In the genomic region with DNA sequence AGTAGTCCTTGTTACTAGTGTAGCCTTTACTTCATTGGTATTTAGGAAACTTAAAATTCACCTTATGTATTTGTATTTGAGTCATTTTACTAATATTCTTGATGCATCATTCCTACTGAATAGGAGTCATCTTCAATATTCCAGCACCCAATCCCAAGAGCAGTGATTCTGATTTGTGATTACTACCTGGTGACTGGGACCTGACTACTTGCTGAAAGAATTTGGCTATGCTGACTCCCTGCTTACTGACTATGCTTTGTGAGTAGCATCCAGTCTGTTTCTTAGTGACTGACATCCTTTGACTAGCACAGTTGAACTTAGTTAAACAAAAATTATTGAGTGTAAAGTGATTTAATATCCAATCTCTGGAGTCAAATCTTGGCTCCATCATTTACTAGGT, we compare ENCODE assay signal across 28 cellular contexts.
DNase-seq lines count a peak whose midpoint lies in the region; ATAC-seq, FAIRE-seq and TF ChIP-seq lines count a peak whose summit lies in the region.
"Had no signal": no experiment of that assay in that cellular context is flagged by ENCODE, and none has a peak within 500 bp of the region (broad histone marks: within the 10 kb centered on the region; RNA-seq: fewer than 3 reads in every experiment).

No MANE protein-coding gene starts in this region.

- in situ Hi-C loops in IMR-90 (cut with MboI; ENCODE audit: low sequenced_read_pairs) (no loop called here), astrocyte of the spinal cord (cut with HindIII; ENCODE audit: low sequenced_read_pairs) (no loop called here)

- no peak overlapping the region for H2BK20ac ChIP-seq in IMR-90 (ENCODE audit: low read depth, low read length)

- no peak overlapping the region for H4K5ac ChIP-seq in IMR-90 (ENCODE audit: low read depth, low read length)

- H3K4me2 ChIP-seq in IMR-90 (ENCODE audit: low read depth, low read length) (no peak overlapping the region), keratinocyte (ENCODE audit: control insufficient read depth, extremely low read depth, insufficient read depth, low read depth, low read length) (no peak overlapping the region)

- H4K20me1 ChIP-seq in IMR-90 (ENCODE audit: insufficient read depth, low read length) (no peaks in the 10 kb centered on the region), keratinocyte (ENCODE audit: control insufficient read depth, extremely low read depth, insufficient read depth, low read length) (no peaks in the 10 kb centered on the region)

- H3K36me3 ChIP-seq in IMR-90 (ENCODE audit: control insufficient read depth, insufficient read depth, low read length) (no peaks in the 10 kb centered on the region), keratinocyte (ENCODE audit: control insufficient read depth in 2 of 2, extremely low read depth in 1 of 2, insufficient read depth in 2 of 2, low read length in 2 of 2) (no peaks in the 10 kb centered on the region)
- H3K36me3 ChIP-seq: adrenal gland, BE2C, HAP-1, neutrophil, tibial artery had no signal

- dilution Hi-C loops in IMR-90 (cut with HindIII; ENCODE audit: low sequenced_read_pairs, unreplicated experiment), result no loop called here
- dilution Hi-C loops in keratinocyte (cut with MboI; ENCODE audit: extremely low pct_ligation_motif_present, low sequenced_read_pairs), result no loop called here

- H3K27me3 ChIP-seq in IMR-90 (ENCODE audit: control insufficient read depth, insufficient read depth, low read length) (no peaks in the 10 kb centered on the region), keratinocyte (ENCODE audit: control insufficient read depth, extremely low read depth, insufficient read depth, low read length) (no peaks in the 10 kb centered on the region)
- H3K27me3 ChIP-seq: adrenal gland, BE2C, neutrophil, tibial artery had no signal

- CTCF ChIA-PET in IMR-90 (lab: Yijun Ruan, JAX), result interaction anchor here (0.6 kb wide), 1 partner anchor 30 kb away, joined by 3 read pairs; no protein-coding TSS in a partner anchor

- BruUV-seq in IMR-90 (replicated peaks; lab: Mats Ljungman, UMichigan), result no TSS peak

- no peaks in the 10 kb centered on the region for H3K9me3 ChIP-seq in IMR-90 (ENCODE audit: control insufficient read depth, insufficient read depth, low read length)
- H3K9me3 ChIP-seq in keratinocyte (ENCODE audit: control insufficient read depth, low read depth, low read length), result no peaks in the 10 kb centered on the region
- H3K9me3 ChIP-seq: adrenal gland, BE2C, HAP-1, neutrophil, tibial artery had no signal

- TF ChIP-seq CTCF in IMR-90 (conservative IDR thresholded peaks at IDR 0.05; ENCODE audit: low read depth, low read length) (no peak), astrocyte of the spinal cord (IDR thresholded peaks at IDR 0.05; ENCODE audit: low read depth, low read length) (no peak), keratinocyte (optimal IDR thresholded peaks at IDR 0.05 in 1 of 3, IDR thresholded peaks at IDR 0.05 in 1 of 3, conservative IDR thresholded peaks at IDR 0.05 in 1 of 3; ENCODE audit: extremely low read depth in 1 of 3, insufficient read depth in 2 of 3, low read length in 3 of 3) (no peak)

- H4K8ac ChIP-seq in IMR-90 (ENCODE audit: low read depth in 2 of 2, low read length in 2 of 2), result no peak overlapping the region

- H3K4me3 ChIP-seq in IMR-90 (ENCODE audit: insufficient read depth, low read depth, low read length) (no peak overlapping the region), astrocyte of the spinal cord (ENCODE audit: low read depth, low read length) (no peak overlapping the region), keratinocyte (ENCODE audit: control insufficient read depth in 2 of 3, extremely low read depth in 1 of 3, insufficient read depth in 2 of 3, low read depth in 1 of 3, low read length in 3 of 3) (no peak overlapping the region)
- H3K4me3 ChIP-seq: adrenal gland, GM12878, HAP-1, tibial artery had no signal

- H2AK5ac ChIP-seq in IMR-90 (ENCODE audit: low read depth, low read length), result no peak overlapping the region

- no peak overlapping the region for H2AFZ ChIP-seq in IMR-90 (replicated peaks; ENCODE audit: low read length, poor library complexity)
- no peak overlapping the region for H2AFZ ChIP-seq in keratinocyte (ENCODE audit: control insufficient read depth, low read length)

- H3K79me1 ChIP-seq in IMR-90 (ENCODE audit: low read depth in 1 of 2, low read length in 2 of 2), result no peaks in the 10 kb centered on the region

- no peak overlapping the region for H3K56ac ChIP-seq in IMR-90 (ENCODE audit: extremely low read depth, insufficient read depth, low read length)

- H2AK9ac ChIP-seq in IMR-90 (replicated peaks; ENCODE audit: low read depth, low read length, poor library complexity), result no peak overlapping the region

- POLR2A ChIA-PET in IMR-90 (lab: Charles Lee; ENCODE audit: unreplicated experiment), result no interaction called here

- H3K79me2 ChIP-seq in keratinocyte (ENCODE audit: control insufficient read depth, insufficient read depth, low read length), result no peaks in the 10 kb centered on the region

- H3K9ac ChIP-seq in IMR-90 (ENCODE audit: low read depth, low read length) (no peak overlapping the region), keratinocyte (ENCODE audit: control insufficient read depth, extremely low read depth, insufficient read depth, low read length) (no peak overlapping the region)

- H3K14ac ChIP-seq in IMR-90 (replicated peaks; ENCODE audit: low read depth, low read length), result no peak overlapping the region

- no peak overlapping the region for H2BK15ac ChIP-seq in IMR-90 (ENCODE audit: low read depth, low read length)

- peaks cover 2% of the 10 kb centered on the region; the same call in 1 of the 2 replicates for H3K4me1 ChIP-seq in IMR-90 (ENCODE audit: control insufficient read depth, insufficient read depth, low read length)
- H3K4me1 ChIP-seq in keratinocyte (ENCODE audit: control insufficient read depth, extremely low read depth, insufficient read depth, low read length), result peaks cover 9% of the 10 kb centered on the region
- H3K4me1 ChIP-seq: adrenal gland, BE2C, HAP-1, tibial artery had no signal

- H3K9me1 ChIP-seq in IMR-90 (ENCODE audit: insufficient read depth, low read length) (no peaks in the 10 kb centered on the region), keratinocyte (ENCODE audit: control insufficient read depth, extremely low read depth, insufficient read depth, low read length) (no peaks in the 10 kb centered on the region)

- H4K91ac ChIP-seq in IMR-90 (ENCODE audit: insufficient read depth, low read depth, low read length), result no peak overlapping the region

- no peak overlapping the region for H3K23ac ChIP-seq in IMR-90 (ENCODE audit: low read depth, low read length)

- ATAC-seq in IMR-90 (ENCODE audit: low read depth), result no peak
- no peak for ATAC-seq in GM21515 (IDR thresholded peaks at IDR 0.05; ENCODE audit: unreplicated experiment)
- no peak for ATAC-seq in HG03139 (IDR thresholded peaks at IDR 0.05; ENCODE audit: unreplicated experiment)
- ATAC-seq: CD8-positive, alpha-beta T cell; GM12878; Panc1 had no signal

- peak overlapping the region; percentile 10 for H2BK5ac ChIP-seq in IMR-90 (ENCODE audit: low read depth, low read length, poor library complexity, severe bottlenecking)

- H3K27ac ChIP-seq in IMR-90 (ENCODE audit: insufficient read depth, low read length) (no peak overlapping the region), keratinocyte (ENCODE audit: control insufficient read depth, insufficient read depth, low read length) (no peak overlapping the region)
- H3K27ac ChIP-seq: adrenal gland, neutrophil, tibial artery had no signal

- no peak for TF ChIP-seq POLR2A in IMR-90 (IDR thresholded peaks at IDR 0.05; ENCODE audit: low read depth, low read length)

- DNase-seq in ELR (ENCODE audit: low read depth), result peak; percentile 88
- peak; percentile 72 for DNase-seq in IMR-90
- DNase-seq in astrocyte of the spinal cord (ENCODE audit: low read depth, low spot score), result peak; percentile 6
- DNase-seq in keratinocyte (ENCODE audit: low read depth, low spot score), result peak; percentile 59
- DNase-seq in ureter (ENCODE audit: low spot score), result no peak
- DNase-seq in retina, result no peak
- DNase-seq: activated CD4-positive, alpha-beta memory T cell treated with anti-CD3 and anti-CD28 coated beads, Interleukin-2, amount 10 ng/mL, durations not matched to agents 7 days and 5 days; activated CD8-positive, alpha-beta memory T cell treated with anti-CD3 and anti-CD28 coated beads, Interleukin-2, amount 50 U/mL, for 4 hours; activated naive CD4-positive, alpha-beta T cell treated with anti-CD3 and anti-CD28 coated beads, Interleukin-2, amount 10 ng/mL, durations not matched to agents 7 days and 5 days; adrenal gland; BE2C; CD8-positive, alpha-beta T cell; glutamatergic neuron; islet precursor cell; KBM-7; MM.1S; naive B cell; NCI-H1930; NCI-H524 treated with DMSO at 0.1 percent for 48 hours; stimulated activated CD4-positive, alpha-beta T cell treated with anti-CD3 and anti-CD28 coated beads, Interleukin-4, amount 100 ng/mL, for 24 hours; tibial artery had no signal

- intact Hi-C loops in IMR-90 (cut with micrococcal nuclease), result no loop called here

- no peak overlapping the region for H3K18ac ChIP-seq in IMR-90 (ENCODE audit: low read depth, low read length)

- peak; percentile 20 for FAIRE-seq in keratinocyte (lab: Jason Lieb, UNC)
- FAIRE-seq: endothelial cell of umbilical vein, GM12878 had no signal

- no peak overlapping the region for H2BK120ac ChIP-seq in IMR-90 (ENCODE audit: low read depth, low read length)

- TF ChIP-seq RAD21 in IMR-90 (IDR thresholded peaks at IDR 0.05; ENCODE audit: low read length), result no peak

- no peak overlapping the region for H3K4ac ChIP-seq in IMR-90 (ENCODE audit: low read depth, low read length)

TF ChIP-seq in IMR-90, 13 proteins besides CTCF, POLR2A, EP300 and RAD21:
- TF ChIP-seq RCOR1 (IDR thresholded peaks at IDR 0.05; ENCODE audit: insufficient replicate concordance, low read length), result no peak
- TF ChIP-seq CEBPB (IDR thresholded peaks at IDR 0.05; ENCODE audit: low read depth, low read length), result no peak
- TF ChIP-seq MAZ (IDR thresholded peaks at IDR 0.05; ENCODE audit: borderline replicate concordance, low read depth, low read length), result no peak
- TF ChIP-seq FOS (IDR thresholded peaks at IDR 0.05; ENCODE audit: low read depth, low read length), result no peak
- TF ChIP-seq, protein P1, sequence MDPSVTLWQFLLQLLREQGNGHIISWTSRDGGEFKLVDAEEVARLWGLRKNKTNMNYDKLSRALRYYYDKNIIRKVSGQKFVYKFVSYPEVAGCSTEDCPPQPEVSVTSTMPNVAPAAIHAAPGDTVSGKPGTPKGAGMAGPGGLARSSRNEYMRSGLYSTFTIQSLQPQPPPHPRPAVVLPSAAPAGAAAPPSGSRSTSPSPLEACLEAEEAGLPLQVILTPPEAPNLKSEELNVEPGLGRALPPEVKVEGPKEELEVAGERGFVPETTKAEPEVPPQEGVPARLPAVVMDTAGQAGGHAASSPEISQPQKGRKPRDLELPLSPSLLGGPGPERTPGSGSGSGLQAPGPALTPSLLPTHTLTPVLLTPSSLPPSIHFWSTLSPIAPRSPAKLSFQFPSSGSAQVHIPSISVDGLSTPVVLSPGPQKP (IDR thresholded peaks at IDR 0.05; ENCODE audit: borderline replicate concordance, low read depth, low read length), result no peak
- TF ChIP-seq RFX5 (IDR thresholded peaks at IDR 0.05; ENCODE audit: low read depth, low read length), result no peak
- no peak for TF ChIP-seq BHLHE40 (IDR thresholded peaks at IDR 0.05; ENCODE audit: low read depth, low read length)
- no peak for TF ChIP-seq CHD1 (IDR thresholded peaks at IDR 0.05; ENCODE audit: low read depth, low read length)
TF ChIP-seq in IMR-90: peak in this region for 0.

Comparison
In these comparisons a context has a peak if more than half of its experiments do, and no peak if none do; other contexts are left out.
1. DNase-seq: peak in ELR (single experiment), IMR-90 (single experiment), astrocyte of the spinal cord (single experiment) and keratinocyte (single experiment); none in ureter (single experiment) and retina (single experiment).